ENCODE assay signal across 19 cellular contexts in genomic region chr6:13660893-13661292, GRCh38. TPM values are rescaled to one million over a fixed set of nuclear protein-coding genes. Genes with fewer than 3 reads are reported as not detected.
DNase-seq lines count a peak whose midpoint lies in the region; ATAC-seq, FAIRE-seq and TF ChIP-seq lines count a peak whose summit lies in the region.
"Had no signal": no experiment of that assay in that cellular context is flagged by ENCODE, and none has a peak within 500 bp of the region (broad histone marks: within the 10 kb centered on the region; RNA-seq: fewer than 3 reads in every experiment).

No MANE protein-coding gene starts in this region.

- H3K4me1 Mint-ChIP-seq in T-helper 17 cell = peaks cover 60% of the 10 kb centered on the region
- H3K4me1 Mint-ChIP-seq in progenitor cell of endocrine pancreas (ENCODE audit: low read depth) = peaks cover 33% of the 10 kb centered on the region

- H3K4me3 Mint-ChIP-seq in T-helper 17 cell = no peak overlapping the region
- H3K4me3 Mint-ChIP-seq in progenitor cell of endocrine pancreas (ENCODE audit: low read depth) = no peak overlapping the region
- H3K4me3 Mint-ChIP-seq: HFFc6 had no signal

- intact Hi-C loops in Right ventricle myocardium inferior (cut with DNase I) = no loop called here
- intact Hi-C loops in left ventricle myocardium inferior (cut with micrococcal nuclease) = no loop called here

- H3K36me3 ChIP-seq in left ventricle myocardium inferior = no peaks in the 10 kb centered on the region

- no peaks in the 10 kb centered on the region for H3K36me3 Mint-ChIP-seq in T-helper 17 cell (ENCODE audit: low read depth)
- peaks cover 2% of the 10 kb centered on the region for H3K36me3 Mint-ChIP-seq in progenitor cell of endocrine pancreas (ENCODE audit: insufficient read depth)

- H3K4me3 ChIP-seq in left ventricle myocardium inferior = no peak overlapping the region
- H3K4me3 ChIP-seq: BLaER1 treated with 17β-estradiol and CSF1 and Interleukin-3, amounts not matched to agents 10 nM and 100 nM had no signal

- H3K27ac Mint-ChIP-seq in T-helper 17 cell (peak overlapping the region; percentile 55), progenitor cell of endocrine pancreas (peak overlapping the region; percentile 8)
- H3K27ac Mint-ChIP-seq: HFFc6 had no signal

- H3K27me3 Mint-ChIP-seq in T-helper 17 cell (no peaks in the 10 kb centered on the region), progenitor cell of endocrine pancreas (no peaks in the 10 kb centered on the region)

- no peaks in the 10 kb centered on the region for H3K27me3 ChIP-seq in left ventricle myocardium inferior (ENCODE audit: low read depth)
- H3K27me3 ChIP-seq: BLaER1 treated with 17β-estradiol and CSF1 and Interleukin-3, amounts not matched to agents 10 nM and 100 nM had no signal

- TF ChIP-seq CTCF in left ventricle myocardium inferior (IDR thresholded peaks at IDR 0.05; ENCODE audit: borderline replicate concordance) (no peak), D721Med (IDR thresholded peaks at IDR 0.05; ENCODE audit: insufficient read depth, missing control alignments) (no peak), progenitor cell of endocrine pancreas (IDR thresholded peaks at IDR 0.05; ENCODE audit: unreplicated experiment) (no peak)

- peak; percentile 39 for ATAC-seq in Right ventricle myocardium inferior
- ATAC-seq in T-helper 17 cell = no peak
- ATAC-seq in HG03175 (IDR thresholded peaks at IDR 0.05; ENCODE audit: unreplicated experiment) = no peak
- ATAC-seq: PC-3 had no signal

- H3K4me1 ChIP-seq in left ventricle myocardium inferior = peaks cover 55% of the 10 kb centered on the region

- H3K27ac ChIP-seq in left ventricle myocardium inferior (replicated peaks) = no peak overlapping the region
- H3K27ac ChIP-seq: BLaER1 treated with 17β-estradiol and CSF1 and Interleukin-3, amounts not matched to agents 10 nM and 100 nM had no signal

- no peaks in the 10 kb centered on the region for H3K9me3 ChIP-seq in left ventricle myocardium inferior (replicated peaks)
- no peaks in the 10 kb centered on the region for H3K9me3 ChIP-seq in T-helper 17 cell (ENCODE audit: control insufficient read depth, low read length, poor library complexity, severe bottlenecking)

- no peaks in the 10 kb centered on the region for H3K9me3 Mint-ChIP-seq in progenitor cell of endocrine pancreas (ENCODE audit: low read depth)
- H3K9me3 Mint-ChIP-seq: HFFc6 had no signal

- peak; percentile 60 for FAIRE-seq in D721Med (lab: Jason Lieb, UNC)

- no peak for DNase-seq in Right ventricle myocardium inferior (ENCODE audit: missing footprints)
- no peak for DNase-seq in left ventricle myocardium inferior
- no peak for DNase-seq in D721Med (ENCODE audit: insufficient read length, low spot score)
- DNase-seq in T-helper 17 cell = no peak
- DNase-seq in progenitor cell of endocrine pancreas (ENCODE audit: low spot score, unreplicated experiment) = no peak
- no peak for DNase-seq in D341Med (ENCODE audit: low spot score)
- DNase-seq: DMS79 treated with DMSO at 0.1 percent for 48 hours, H7, HFFc6, KG1, NCI-H1417, NCI-H187, NCI-H2107, NCI-H510A, NCI-H748 treated with DMSO at 0.1 percent for 48 hours, PC-3, RPMI8226 had no signal

RNA-seq across cellular contexts. Expression of gene NOL7, which starts 45.8 kb away (rescaled TPM):
- 50.7 TPM for total RNA-seq in Right ventricle myocardium inferior
- total RNA-seq in left ventricle myocardium inferior = 46.9 TPM
- 10 to 100 TPM; 44.3 to 47.0 TPM for total RNA-seq in T-helper 17 cell
- 40.5 and 44.6 TPM in 2 replicates for total RNA-seq in progenitor cell of endocrine pancreas

RNA-seq across cellular contexts. Expression of gene RANBP9, which starts 50.7 kb away (rescaled TPM):
- total RNA-seq in Right ventricle myocardium inferior = 32.3 TPM
- 33.2 TPM for total RNA-seq in left ventricle myocardium inferior
- total RNA-seq in T-helper 17 cell = 10 to 100 TPM; 74.4 to 99.9 TPM
- 58.4 and 59.7 TPM in 2 replicates for total RNA-seq in progenitor cell of endocrine pancreas
